In genomic region chr15:65872596-65872995, GRCh38 we compare ENCODE assay signal across 8 cellular contexts. TPM values are rescaled to one million over a fixed set of nuclear protein-coding genes. Genes with fewer than 3 reads are reported as not detected.
DNase-seq lines count a peak whose midpoint lies in the region; ATAC-seq, FAIRE-seq and TF ChIP-seq lines count a peak whose summit lies in the region.
"Not testable (repeated sequence)": the region's sequence is repeated elsewhere in the genome, so short reads cannot be mapped to it uniquely, and the experiment has no call there.

No MANE protein-coding gene starts in this region.

- H3K36me3 ChIP-seq in Loucy (ENCODE audit: insufficient read depth, low read length) (peaks cover 11% of the 10 kb centered on the region; the same call in 1 of the 2 replicates), GM12878 (ENCODE audit: control insufficient read depth in 2 of 2, insufficient read depth in 2 of 2, low read length in 1 of 2) (peaks cover 0 to 15% of the 10 kb centered on the region in 2 experiments; a peak in 2 of 4 replicates), left lung (peaks cover 0 to 27% of the 10 kb centered on the region in 2 donors), sigmoid colon (peaks cover 1 to 23% (median 9%) of the 10 kb centered on the region in 4 donors), vagina (peaks cover 0 to 17% of the 10 kb centered on the region in 2 donors)

- H3K4me2 ChIP-seq in Loucy (ENCODE audit: low read depth, low read length, poor library complexity, severe bottlenecking) (peak overlapping the region; percentile 98), GM12878 (ENCODE audit: control insufficient read depth, insufficient read depth) (peak overlapping the region; percentile 40; the same call in 1 of the 2 replicates)

- H3F3A ChIP-seq in Loucy (ENCODE audit: low read depth): not testable (repeated sequence)

- WGBS in GM12878 (ENCODE audit: insufficient coverage, insufficient replicate concordance, low lambda C conversion rate, missing lambda C conversion rate): 83% methylated on average over 5 of the region's 5 CpGs
- WGBS in sigmoid colon, 2 donors: 89 to 90% methylated on average over 5 of the region's 5 CpGs

- H3K4me1 Mint-ChIP-seq in CD4-positive, alpha-beta T cell (ENCODE audit: low read depth): peaks cover 62% of the 10 kb centered on the region
- peaks cover 42% of the 10 kb centered on the region for H3K4me1 Mint-ChIP-seq in activated CD4-positive, alpha-beta T cell treated with anti-CD3 and anti-CD28 coated beads, Interleukin-2, amount 10 ng/mL, durations not matched to agents 7 days and 5 days

- peak overlapping the region; percentile 43 for H3K4me3 Mint-ChIP-seq in CD4-positive, alpha-beta T cell
- not testable (repeated sequence) for H3K4me3 Mint-ChIP-seq in activated CD4-positive, alpha-beta T cell treated with anti-CD3 and anti-CD28 coated beads, Interleukin-2, amount 10 ng/mL, durations not matched to agents 7 days and 5 days

- not testable (repeated sequence) for H3K27ac Mint-ChIP-seq in CD4-positive, alpha-beta T cell
- peak overlapping the region; percentile 50 for H3K27ac Mint-ChIP-seq in activated CD4-positive, alpha-beta T cell treated with anti-CD3 and anti-CD28 coated beads, Interleukin-2, amount 10 ng/mL, durations not matched to agents 7 days and 5 days

- POLR2A ChIA-PET in CD4-positive, alpha-beta T cell (lab: Charles Lee); activated CD4-positive, alpha-beta T cell treated with anti-CD3 and anti-CD28 coated beads, Interleukin-2, amount 10 ng/mL, durations not matched to agents 7 days and 5 days (lab: Charles Lee): not testable (repeated sequence)
- POLR2A ChIA-PET in GM12878 (lab: Charles Lee): interaction anchor here (0.7 kb wide), 1 partner anchor 191 kb away, joined by 3 read pairs; no protein-coding TSS in a partner anchor

- not testable (repeated sequence) for H3K9me2 ChIP-seq in Loucy (replicated peaks; ENCODE audit: low read depth, low read length)

- H3K4me3 ChIP-seq in Loucy (ENCODE audit: low read length, poor library complexity, severe bottlenecking) (peak overlapping the region; percentile 89), GM12878 (0 out of 2 replicates have a peak overlapping the region, but pooled peaks have one; percentile 18)
- H3K4me3 ChIP-seq in left lung, sigmoid colon, vagina: not testable (repeated sequence)

- not testable (repeated sequence) for H3K9me3 ChIP-seq in CD4-positive, alpha-beta T cell (ENCODE audit: control insufficient read depth, low read length); Loucy (ENCODE audit: insufficient read depth, low read depth, low read length); GM12878 (replicated peaks; ENCODE audit: control insufficient read depth, insufficient read depth, low read length); left lung; sigmoid colon; vagina

- not testable (repeated sequence) for H2AFZ ChIP-seq in Loucy (ENCODE audit: low read length); GM12878 (ENCODE audit: control insufficient read depth, low read depth, low read length)

- RAD21 ChIA-PET in GM12878 (lab: Charles Lee; ENCODE audit: unreplicated experiment): interaction anchor here (0.8 kb wide), 1 partner anchor 44 kb away, joined by 4 read pairs; no protein-coding TSS in a partner anchor

- H3K9me3 Mint-ChIP-seq in CD4-positive, alpha-beta T cell; activated CD4-positive, alpha-beta T cell treated with anti-CD3 and anti-CD28 coated beads, Interleukin-2, amount 10 ng/mL, durations not matched to agents 7 days and 5 days: not testable (repeated sequence)

- H3K27me3 ChIP-seq in CD4-positive, alpha-beta T cell (ENCODE audit: control insufficient read depth, insufficient read depth, low read length); Loucy (ENCODE audit: insufficient read depth, low read length, poor library complexity, severe bottlenecking); GM12878 (replicated peaks in 1 of 2; ENCODE audit: control insufficient read depth in 2 of 2, insufficient read depth in 2 of 2, low read length in 1 of 2); left lung; sigmoid colon; vagina: not testable (repeated sequence)

- H3K27me3 Mint-ChIP-seq in CD4-positive, alpha-beta T cell; activated CD4-positive, alpha-beta T cell treated with anti-CD3 and anti-CD28 coated beads, Interleukin-2, amount 10 ng/mL, durations not matched to agents 7 days and 5 days: not testable (repeated sequence)

- in situ Hi-C loops in GM12878 (cut with MboI): not testable (repeated sequence)

- CTCF ChIA-PET in CD4-positive, alpha-beta T cell (lab: Charles Lee); activated CD4-positive, alpha-beta T cell treated with anti-CD3 and anti-CD28 coated beads, Interleukin-2, amount 10 ng/mL, durations not matched to agents 7 days and 5 days (lab: Charles Lee): not testable (repeated sequence)
- CTCF ChIA-PET in GM12878 (lab: Yijun Ruan, JAX): interaction anchor here (5.4 kb wide), 1 partner anchor 15 kb away, joined by 38 read pairs; no protein-coding TSS in a partner anchor

- not testable (repeated sequence) for TF ChIP-seq RAD21 in GM12878 (IDR thresholded peaks at IDR 0.05; ENCODE audit: insufficient read depth, low read depth, low read length)

- TF ChIP-seq EP300 in GM12878 (IDR thresholded peaks at IDR 0.05; ENCODE audit: borderline replicate concordance in 1 of 2, control insufficient read depth in 1 of 2, low read depth in 2 of 2, low read length in 2 of 2); sigmoid colon (IDR thresholded peaks at IDR 0.05): not testable (repeated sequence)

- FAIRE-seq in GM12878 (lab: Jason Lieb, UNC): not testable (repeated sequence)

- H3K9ac ChIP-seq in Loucy (ENCODE audit: low read depth, low read length, poor library complexity, severe bottlenecking); GM12878 (ENCODE audit: control insufficient read depth, insufficient read depth, low read length): not testable (repeated sequence)

- not testable (repeated sequence) for ATAC-seq in CD4-positive, alpha-beta T cell (ENCODE audit: poor library complexity); GM12878; left lung

- H3K4me1 ChIP-seq in Loucy (ENCODE audit: insufficient read depth, low read length, poor library complexity, severe bottlenecking): peaks cover 31% of the 10 kb centered on the region
- H3K4me1 ChIP-seq in GM12878 (ENCODE audit: control insufficient read depth, insufficient read depth, low read length): not testable (repeated sequence)
- H3K4me1 ChIP-seq in left lung: peaks cover 5 to 57% of the 10 kb centered on the region in 2 donors
- peaks cover 0 to 19% (median 6%) of the 10 kb centered on the region in 4 donors for H3K4me1 ChIP-seq in sigmoid colon
- H3K4me1 ChIP-seq in vagina: peaks cover 61% of the 10 kb centered on the region

- peaks cover 56% of the 10 kb centered on the region for H3K36me3 Mint-ChIP-seq in CD4-positive, alpha-beta T cell (ENCODE audit: low read depth)
- peaks cover 32% of the 10 kb centered on the region for H3K36me3 Mint-ChIP-seq in activated CD4-positive, alpha-beta T cell treated with anti-CD3 and anti-CD28 coated beads, Interleukin-2, amount 10 ng/mL, durations not matched to agents 7 days and 5 days (ENCODE audit: low read depth)

- SMC1A ChIA-PET in GM12878 (lab: Charles Lee; ENCODE audit: uncharacterized antibody, unreplicated experiment): interaction anchor here (0.6 to 1.2 kb wide), 3 partner anchors 9 to 35 kb away, joined by 3 to 8 read pairs (median 4); no protein-coding TSS in a partner anchor

- H4K20me1 ChIP-seq in Loucy (ENCODE audit: insufficient read depth, low read length, poor library complexity, severe bottlenecking): peaks cover 77% of the 10 kb centered on the region
- H4K20me1 ChIP-seq in GM12878 (ENCODE audit: control insufficient read depth, insufficient read depth): not testable (repeated sequence)

- not testable (repeated sequence) for BruUV-seq in GM12878 (replicated peaks; lab: Mats Ljungman, UMichigan)

- TF ChIP-seq CTCF in CD4-positive, alpha-beta T cell (IDR thresholded peaks at IDR 0.05); Loucy (conservative IDR thresholded peaks at IDR 0.05; ENCODE audit: low read length); GM12878 (IDR thresholded peaks at IDR 0.05 in 2 of 3, conservative IDR thresholded peaks at IDR 0.05 in 1 of 3; ENCODE audit: control insufficient read depth in 2 of 3, extremely low read depth in 1 of 3, insufficient read depth in 1 of 3, low read depth in 3 of 3, low read length in 3 of 3); left lung (IDR thresholded peaks at IDR 0.05); sigmoid colon (IDR thresholded peaks at IDR 0.05); vagina (IDR thresholded peaks at IDR 0.05): not testable (repeated sequence)

- not testable (repeated sequence) for TF ChIP-seq POLR2A in GM12878 (IDR thresholded peaks at IDR 0.05; ENCODE audit: low read depth, low read length); sigmoid colon (IDR thresholded peaks at IDR 0.05); vagina (IDR thresholded peaks at IDR 0.05)

- intact Hi-C loops in CD4-positive, alpha-beta T cell (cut with DNase I, micrococcal nuclease): loop anchor here (5.0 to 10.0 kb wide), 2 partner anchors 110 to 632 kb away; partner anchors contain the start of genes RPL4 (in 1 of the 2) and ZWILCH (in 1 of the 2)
- intact Hi-C loops in GM12878 (cut with micrococcal nuclease; ENCODE audit: unreplicated experiment): loop anchor here (5.0 kb wide), 1 partner anchor 80 kb away; the partner anchor contains the start of gene DENND4A
- intact Hi-C loops in left lung (cut with DNase I); sigmoid colon (cut with DNase I); vagina (cut with DNase I): not testable (repeated sequence)

- not testable (repeated sequence) for DNase-seq in CD4-positive, alpha-beta T cell; activated CD4-positive, alpha-beta T cell treated with anti-CD3 and anti-CD28 coated beads, Interleukin-2, amount 10 ng/mL, durations not matched to agents 7 days and 5 days; GM12878 (ENCODE audit: low read depth, low spot score); left lung; sigmoid colon; vagina (ENCODE audit: extremely low spot score in 2 of 2)
- peak; percentile 68 for DNase-seq in fibroblast of gingiva (ENCODE audit: low read depth)

- H3K27ac ChIP-seq in CD4-positive, alpha-beta T cell (ENCODE audit: low read depth, low read length); GM12878 (ENCODE audit: control insufficient read depth, insufficient read depth): not testable (repeated sequence)
- H3K27ac ChIP-seq in left lung: peak overlapping the region; percentile 11 to 91
- H3K27ac ChIP-seq in sigmoid colon: peak overlapping the region in 3 of 4 donors; percentile 4 to 31 (median 16)
- peak overlapping the region; percentile 15 for H3K27ac ChIP-seq in vagina

- H3K79me2 ChIP-seq in Loucy (ENCODE audit: insufficient read depth, low read length): peaks cover 81% of the 10 kb centered on the region
- peaks cover 66% of the 10 kb centered on the region for H3K79me2 ChIP-seq in GM12878 (ENCODE audit: control insufficient read depth, insufficient read depth, low read length)

RNA-seq across cellular contexts. Expression of gene RAB11A, which starts 3.3 kb away (rescaled TPM):
- total RNA-seq in CD4-positive, alpha-beta T cell: 100 to 1,000 TPM in 1 of 2 experiments, 10 to 100 TPM in 1; 98.5 to 102 TPM
- total RNA-seq in activated CD4-positive, alpha-beta T cell treated with anti-CD3 and anti-CD28 coated beads, Interleukin-2, amount 10 ng/mL, durations not matched to agents 7 days and 5 days: 100 to 1,000 TPM; 168 to 169 TPM
- 70.8 and 70.9 TPM in 2 replicates for total RNA-seq in GM12878 (2013; cell fraction: nucleolus; rRNA removed)
- total RNA-seq in GM12878 (2014; rRNA removed) (128 and 141 TPM in 2 replicates), GM12878 (2014; rRNA removed; fragmentation: Illumina TruSeq; extraction: Trizol) (148 and 152 TPM in 2 replicates), GM12878 (2021) (182 and 204 TPM in 2 replicates), left lung (100 to 1,000 TPM; 215 to 217 TPM), sigmoid colon (100 to 1,000 TPM in 1 of 4 donors, 10 to 100 TPM in 3; 74.2 to 112 (median 90.3) TPM), vagina (151 TPM)
- 108 TPM for polyA plus RNA-seq in GM12878 (2011; ENCODE audit: low read depth)
- polyA plus RNA-seq in GM12878 (2011; rRNA removed) (387 and 412 TPM in 2 replicates), GM12878 (2014; fragmentation: Illumina TruSeq; extraction: Trizol) (274 and 338 TPM in 2 replicates), GM12878 (2014; fragmentation: Nextera tagmentation; extraction: Ambion mirVana) (100 to 1,000 TPM; 155 to 179 TPM), GM12878 (2014; rRNA removed) (218 and 266 TPM in 2 replicates), GM12878 (2016; fragmentation: Nextera tagmentation; extraction: Ambion mirVana) (100 to 1,000 TPM; 275 to 291 TPM), sigmoid colon (100 to 1,000 TPM; 291 to 468 (median 344) TPM)
- polyA plus RNA-seq in GM12878 (2011; cell fraction: cytosol; rRNA removed): 245 and 314 TPM in 2 replicates
- 170 and 179 TPM in 2 replicates for polyA plus RNA-seq in GM12878 (2011; cell fraction: nucleus; rRNA removed)
- polyA plus RNA-seq in GM12878 (2012): 175 and 233 TPM in 2 replicates
- 143 and 310 TPM in 2 replicates for polyA minus RNA-seq in GM12878 (2011; rRNA and poly(A)+ RNA removed)
- polyA minus RNA-seq in GM12878 (2011; cell fraction: cytosol; rRNA and poly(A)+ RNA removed): 48.4 and 63.4 TPM in 2 replicates
- 14.7 and 27.4 TPM in 2 replicates for polyA minus RNA-seq in GM12878 (2011; cell fraction: nucleus; rRNA and poly(A)+ RNA removed)
